ENCODE assay signal across 8 cellular contexts in the genomic region with DNA sequence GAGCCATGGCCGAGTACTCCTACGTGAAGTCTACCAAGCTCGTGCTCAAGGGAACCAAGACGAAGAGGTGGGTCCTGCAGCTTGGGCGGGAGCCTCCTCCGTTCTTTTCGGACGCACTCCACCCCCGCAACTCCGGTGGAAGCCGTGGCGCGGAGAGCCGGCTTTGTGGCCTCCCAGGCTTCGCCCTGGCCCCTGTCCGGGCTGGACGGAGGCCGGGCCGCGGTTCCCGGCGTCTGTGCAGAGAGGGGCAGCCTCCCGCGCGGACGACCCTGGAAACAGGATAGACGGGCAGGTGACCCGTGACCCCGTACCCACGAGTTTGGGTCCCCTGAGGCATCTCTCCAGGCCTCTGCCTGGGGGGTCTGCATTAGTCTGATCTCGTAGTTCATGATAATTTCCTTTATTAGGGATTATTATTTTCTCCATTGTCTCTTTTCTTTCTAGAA. TPM values are rescaled to one million over a fixed set of nuclear protein-coding genes. Genes with fewer than 3 reads are reported as not detected.
DNase-seq lines count a peak whose midpoint lies in the region; ATAC-seq and TF ChIP-seq lines count a peak whose summit lies in the region.

No MANE protein-coding gene starts in this region.

- peak in 2 of 3 experiments; percentile 10 to 13 for DNase-seq in activated CD8-positive, alpha-beta memory T cell treated with anti-CD3 and anti-CD28 coated beads for 48 hours (ENCODE audit: low read depth in 2 of 3, low spot score in 2 of 3)
- no peak for DNase-seq in activated CD8-positive, alpha-beta memory T cell treated with anti-CD3 and anti-CD28 coated beads, Interleukin-2, amount 50 U/mL, for 4 hours
- DNase-seq in activated naive CD8-positive, alpha-beta T cell treated with anti-CD3 and anti-CD28 coated beads, Interleukin-2, amount 50 U/mL, for 24 hours = no peak
- DNase-seq in left lung (peak in 1 of 2 donors; percentile 90), transverse colon (no peak), NCI-H226 (no peak), SIG-M5 (lab: John Stamatoyannopoulos, UW) (no peak)
- DNase-seq in NK-92 treated with Interleukin-12 subunit alpha and Interleukin-12 subunit beta, amount 100 ng/mL, for 24 hours (lab: John Stamatoyannopoulos, UW) = no peak

- H3K4me3 ChIP-seq in left lung = peak overlapping the region; percentile 74 to 76
- H3K4me3 ChIP-seq in transverse colon = peak overlapping the region; percentile 76 to 95 (median 88)

- intact Hi-C loops in left lung (cut with DNase I) (no loop called here), transverse colon (cut with DNase I; ENCODE audit: low total_unique reads) (no loop called here)

- in situ Hi-C loops in transverse colon (cut with MboI; ENCODE audit: low pct_ligation_motif_present in 1 of 4, low pct_unique_long_range_greater_than_20kb in 1 of 4, low sequenced_read_pairs in 3 of 4) = no loop called here

- H3K4me1 ChIP-seq in left lung = peaks cover 5 to 38% of the 10 kb centered on the region in 2 donors
- peaks cover 4 to 28% (median 13%) of the 10 kb centered on the region in 4 donors for H3K4me1 ChIP-seq in transverse colon

- TF ChIP-seq EP300 in transverse colon (IDR thresholded peaks at IDR 0.05; ENCODE audit: low read depth) = no peak

- H3K27me3 Mint-ChIP-seq in activated naive CD8-positive, alpha-beta T cell treated with anti-CD3 and anti-CD28 coated beads, Interleukin-2, amount 50 U/mL, for 24 hours = peaks cover 3% of the 10 kb centered on the region

- WGBS in transverse colon (ENCODE audit: low coverage in 1 of 2), 2 donors = 0% methylated on average over 2 to 31 of the region's 31 CpGs

- peak overlapping the region; percentile 87 for H3K4me3 Mint-ChIP-seq in activated naive CD8-positive, alpha-beta T cell treated with anti-CD3 and anti-CD28 coated beads, Interleukin-2, amount 50 U/mL, for 24 hours

- H3K9me3 Mint-ChIP-seq in activated naive CD8-positive, alpha-beta T cell treated with anti-CD3 and anti-CD28 coated beads, Interleukin-2, amount 50 U/mL, for 24 hours = peaks cover 18% of the 10 kb centered on the region

- H3K4me1 Mint-ChIP-seq in activated naive CD8-positive, alpha-beta T cell treated with anti-CD3 and anti-CD28 coated beads, Interleukin-2, amount 50 U/mL, for 24 hours = peaks cover 54% of the 10 kb centered on the region

- H3K27me3 ChIP-seq in left lung (no peaks in the 10 kb centered on the region), transverse colon (no peaks in the 10 kb centered on the region)

- H3K36me3 ChIP-seq in left lung (peaks cover 0 to 9% of the 10 kb centered on the region in 2 donors), transverse colon (no peaks in the 10 kb centered on the region)

- no peaks in the 10 kb centered on the region for H3K9me3 ChIP-seq in left lung
- no peaks in the 10 kb centered on the region for H3K9me3 ChIP-seq in transverse colon

- peaks cover 55% of the 10 kb centered on the region for H3K36me3 Mint-ChIP-seq in activated naive CD8-positive, alpha-beta T cell treated with anti-CD3 and anti-CD28 coated beads, Interleukin-2, amount 50 U/mL, for 24 hours (ENCODE audit: low read depth)

- TF ChIP-seq CTCF in left lung (IDR thresholded peaks at IDR 0.05) (no peak), transverse colon (IDR thresholded peaks at IDR 0.05) (no peak)

- no peak for ATAC-seq in activated naive CD8-positive, alpha-beta T cell treated with anti-CD3 and anti-CD28 coated beads, Interleukin-2, amount 50 U/mL, for 24 hours
- peak; percentile 60 for ATAC-seq in left lung

- peak overlapping the region; percentile 83 to 92 for H3K27ac ChIP-seq in left lung
- H3K27ac ChIP-seq in transverse colon = peak overlapping the region; percentile 91 to 96 (median 92)

- TF ChIP-seq POLR2A in transverse colon (IDR thresholded peaks at IDR 0.05) = peak; percentile 7

- peak overlapping the region; percentile 90 for H3K27ac Mint-ChIP-seq in activated naive CD8-positive, alpha-beta T cell treated with anti-CD3 and anti-CD28 coated beads, Interleukin-2, amount 50 U/mL, for 24 hours

RNA-seq across cellular contexts. Expression of gene FRG1, which starts 0.4 kb away (rescaled TPM):
- total RNA-seq in left lung = 10 to 100 TPM; 26.5 to 30.7 TPM
- 10 to 100 TPM in 3 of 4 donors, 1 to 10 TPM in 1; 7.1 to 42.2 (median 19.4) TPM for total RNA-seq in transverse colon

Comparison
In these comparisons a context has a peak if more than half of its experiments do, and no peak if none do; other contexts are left out.
1. DNase-seq: peak in activated CD8-positive, alpha-beta memory T cell treated with anti-CD3 and anti-CD28 coated beads for 48 hours (2 of 3); none in activated CD8-positive, alpha-beta memory T cell treated with anti-CD3 and anti-CD28 coated beads, Interleukin-2, amount 50 U/mL, for 4 hours (single experiment), activated naive CD8-positive, alpha-beta T cell treated with anti-CD3 and anti-CD28 coated beads, Interleukin-2, amount 50 U/mL, for 24 hours (single experiment), transverse colon (single experiment), NCI-H226 (single experiment), SIG-M5 (single experiment) and NK-92 treated with Interleukin-12 subunit alpha and Interleukin-12 subunit beta, amount 100 ng/mL, for 24 hours (single experiment).